14 cellular contexts compared by ENCODE assay signal in genomic region chr14:68679301-68679700, GRCh38.
DNase-seq lines count a peak whose midpoint lies in the region; ATAC-seq, FAIRE-seq and TF ChIP-seq lines count a peak whose summit lies in the region.
"Had no signal": no experiment of that assay in that cellular context is flagged by ENCODE, and none has a peak within 500 bp of the region (broad histone marks: within the 10 kb centered on the region; RNA-seq: fewer than 3 reads in every experiment).

No MANE protein-coding gene starts in this region.

- H3K36me3 ChIP-seq in RWPE2 (ENCODE audit: low read depth): no peaks in the 10 kb centered on the region
- no peaks in the 10 kb centered on the region for H3K36me3 ChIP-seq in hepatocyte (replicated peaks; ENCODE audit: insufficient read depth, low read depth)
- H3K36me3 ChIP-seq in pancreas: no peaks in the 10 kb centered on the region
- H3K36me3 ChIP-seq: BLaER1, MG63, SJSA1 had no signal

- no peak for DNase-seq in RWPE2 (ENCODE audit: low spot score)
- no peak for DNase-seq in hepatocyte (ENCODE audit: low spot score)
- no peak for DNase-seq in NCI-H226
- no peak for DNase-seq in pancreas
- DNase-seq in stimulated activated CD4-positive, alpha-beta T cell treated with anti-CD3 and anti-CD28 coated beads, Interleukin-12 subunit alpha, Interleukin-12 subunit beta, amount 100 ng/mL, for 4 hours: no peak
- DNase-seq: DMS 273 treated with DMSO at 0.1 percent for 48 hours, MG63, NCI-H1092 treated with DMSO at 0.1 percent for 48 hours, NCI-H1694, NCI-H446 had no signal

- no peak overlapping the region for H2AFZ ChIP-seq in hepatocyte

- no peak for FAIRE-seq in pancreas (lab: Jason Lieb, UNC)

- peak overlapping the region; percentile 100 for H3K27ac ChIP-seq in RWPE2 (ENCODE audit: poor library complexity, severe bottlenecking)
- peak overlapping the region; percentile 22 for H3K27ac ChIP-seq in hepatocyte
- H3K27ac ChIP-seq in pancreas: peak overlapping the region in 2 of 4 donors; percentile 45 to 71
- H3K27ac ChIP-seq: BLaER1, SJSA1 had no signal

- no peaks in the 10 kb centered on the region for H3K9me3 ChIP-seq in RWPE2 (ENCODE audit: severe bottlenecking)
- no peaks in the 10 kb centered on the region for H3K9me3 ChIP-seq in hepatocyte (ENCODE audit: low read depth)
- H3K9me3 ChIP-seq in pancreas: no peaks in the 10 kb centered on the region
- H3K9me3 ChIP-seq: BLaER1, SJSA1 had no signal

- no peaks in the 10 kb centered on the region for H3K79me2 ChIP-seq in hepatocyte

- H3K27me3 Mint-ChIP-seq in nephron (ENCODE audit: low read depth): no peaks in the 10 kb centered on the region

- H3K4me1 ChIP-seq in RWPE2 (ENCODE audit: insufficient read depth, poor library complexity, severe bottlenecking) (peaks cover 62% of the 10 kb centered on the region), hepatocyte (ENCODE audit: insufficient read depth) (peaks cover 45% of the 10 kb centered on the region), pancreas (peaks cover 19 to 47% (median 25%) of the 10 kb centered on the region in 3 donors)

- H3K36me3 Mint-ChIP-seq in nephron (ENCODE audit: low read depth): peaks cover 7% of the 10 kb centered on the region

- H3K4me1 Mint-ChIP-seq in nephron: peaks cover 64% of the 10 kb centered on the region

- H4K20me1 ChIP-seq in hepatocyte (ENCODE audit: insufficient read depth, poor library complexity, severe bottlenecking): no peaks in the 10 kb centered on the region
- H4K20me1 ChIP-seq: BLaER1 had no signal

- TF ChIP-seq CTCF in RWPE2 (IDR thresholded peaks at IDR 0.05; ENCODE audit: poor library complexity, severe bottlenecking) (no peak), hepatocyte (IDR thresholded peaks at IDR 0.05; ENCODE audit: poor library complexity) (no peak), nephron (IDR thresholded peaks at IDR 0.05; ENCODE audit: unreplicated experiment in 3 of 3) (no peak), pancreas (IDR thresholded peaks at IDR 0.05) (no peak)

- peaks cover 2% of the 10 kb centered on the region for H3K9me3 Mint-ChIP-seq in nephron

- no peaks in the 10 kb centered on the region for H3K9me2 ChIP-seq in hepatocyte (replicated peaks; ENCODE audit: insufficient read depth)

- peak overlapping the region; percentile 41 for H3K4me2 ChIP-seq in hepatocyte
- H3K4me2 ChIP-seq: BLaER1 had no signal

- no peak overlapping the region for H3K4me3 Mint-ChIP-seq in nephron

- H3K27ac Mint-ChIP-seq in nephron: peak overlapping the region; percentile 97 to 99 (median 99)

- H3K27me3 ChIP-seq in RWPE2 (ENCODE audit: insufficient read depth, poor library complexity, severe bottlenecking) (no peaks in the 10 kb centered on the region), hepatocyte (no peaks in the 10 kb centered on the region), pancreas (no peaks in the 10 kb centered on the region)
- H3K27me3 ChIP-seq: BLaER1, MG63, SJSA1 had no signal

- ATAC-seq in RWPE2 (ENCODE audit: low read depth) (no peak), pancreas (no peak), HG03097 (IDR thresholded peaks at IDR 0.05; ENCODE audit: low FRiP score, unreplicated experiment) (no peak)

- intact Hi-C loops in pancreas (cut with DNase I): loop anchor here in 1 of 3 donors (10.0 kb wide), 1 partner anchor 96 kb away; no protein-coding TSS in a partner anchor

- H3K4me3 ChIP-seq in RWPE2 (ENCODE audit: severe bottlenecking) (no peak overlapping the region), hepatocyte (no peak overlapping the region), pancreas (no peak overlapping the region)
- H3K4me3 ChIP-seq: BLaER1, MG63, SJSA1 had no signal
